ENCODE assay signal across 20 cellular contexts in the genomic region with DNA sequence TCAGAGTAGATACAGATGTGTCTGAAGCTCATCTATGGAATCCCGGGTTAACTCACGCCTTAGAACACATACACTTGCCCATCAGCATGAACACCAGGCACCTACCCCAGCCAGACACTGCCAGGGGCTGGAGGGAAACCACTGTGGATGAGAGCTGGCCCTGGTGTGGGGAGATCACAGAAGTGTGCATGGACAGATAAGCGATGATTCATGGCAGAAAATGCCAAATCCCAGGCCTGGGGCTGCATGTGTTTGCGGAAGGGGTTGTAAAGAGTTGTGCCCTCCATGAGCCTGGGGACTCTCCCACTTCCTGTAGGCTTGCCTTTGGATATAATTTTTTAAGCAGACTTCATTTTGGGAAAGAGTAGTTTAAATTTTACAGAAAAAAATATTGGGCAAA.
"Had no signal": no experiment of that assay in that cellular context is flagged by ENCODE, and none has a peak within 500 bp of the region (broad histone marks: within the 10 kb centered on the region; RNA-seq: fewer than 3 reads in every experiment).

No MANE protein-coding gene starts in this region.

- H3K36me3 ChIP-seq: MG63, SJCRH30 had no signal

- H3K9me3 ChIP-seq: MG63, SJCRH30 had no signal

- H3K27me3 ChIP-seq: MG63, SJCRH30 had no signal

- H3K27ac ChIP-seq: SJCRH30 had no signal

- H3K4me3 ChIP-seq: MG63, SJCRH30 had no signal

- H3K4me1 ChIP-seq: SJCRH30 had no signal

- ATAC-seq: Panc1, PC-3, Right ventricle myocardium inferior, SK-N-SH treated with all-trans-retinoic acid at 6 μM for 48 hours had no signal

- DNase-seq: Karpas-422, KG1, MG63, NCI-H1092, NCI-H1436, NCI-H187, NCI-H2029, NCI-H2081 treated with DMSO at 0.1 percent for 48 hours, NCI-H2171, NCI-H226, NCI-H446, NCI-H510A, NCI-H524 treated with DMSO at 0.1 percent for 48 hours, NCI-H774, PC-3, SHP77 treated with DMSO at 0.1 percent for 48 hours, SJCRH30 had no signal
